1 cellular context compared by ENCODE assay signal in the genomic region with DNA sequence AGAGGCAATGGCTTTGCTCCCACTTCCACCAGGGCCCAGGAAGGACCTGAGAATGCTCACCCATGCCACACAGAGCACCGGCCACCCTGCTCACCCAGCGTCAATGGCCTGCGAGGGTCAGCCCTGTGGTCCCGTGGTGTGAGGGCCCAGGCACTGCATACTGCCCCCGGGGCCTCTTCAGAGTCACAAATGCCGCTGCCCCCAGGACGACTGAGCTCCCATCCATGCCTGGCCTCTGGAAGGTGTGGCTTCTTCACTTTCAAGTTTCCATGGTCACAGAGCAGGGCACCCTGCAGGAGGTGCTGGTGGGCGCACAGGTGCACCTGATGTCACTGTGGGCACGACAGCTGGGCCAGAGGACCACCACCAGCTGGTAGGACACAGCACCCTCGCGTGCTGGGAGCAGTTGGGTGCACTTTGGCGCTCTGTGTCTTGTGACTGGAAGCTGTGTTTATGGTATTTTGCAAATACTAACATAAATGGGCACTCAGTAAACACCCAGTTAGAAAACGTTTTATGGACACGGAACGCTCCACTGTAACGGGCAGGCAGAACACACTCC.
TF ChIP-seq lines count a peak whose summit lies in the region.

No MANE protein-coding gene starts in this region.

TF ChIP-seq in H1, 55 proteins besides CTCF, POLR2A, EP300 and RAD21:
- TF ChIP-seq POLR2AphosphoS5 (IDR thresholded peaks at IDR 0.05; ENCODE audit: low read depth, low read length) (0 out of 2 replicates have a peak, but pooled peaks have one; percentile 3), YY1 (IDR thresholded peaks at IDR 0.05; ENCODE audit: low read depth, low read length) (no peak), CREB1 (IDR thresholded peaks at IDR 0.05) (no peak), EZH2 (IDR thresholded peaks at IDR 0.05; ENCODE audit: low read depth, low read length, severe bottlenecking) (no peak), HDAC2 (IDR thresholded peaks at IDR 0.05; ENCODE audit: borderline replicate concordance in 1 of 2, low read depth in 2 of 2, low read length in 2 of 2) (no peak), MAFK (IDR thresholded peaks at IDR 0.05; ENCODE audit: low read depth, low read length) (no peak), EGR1 (IDR thresholded peaks at IDR 0.05; ENCODE audit: borderline replicate concordance, low read depth, low read length) (no peak), CBX5 (IDR thresholded peaks at IDR 0.05; ENCODE audit: low read depth, low read length) (no peak)
- TF ChIP-seq, protein P1, sequence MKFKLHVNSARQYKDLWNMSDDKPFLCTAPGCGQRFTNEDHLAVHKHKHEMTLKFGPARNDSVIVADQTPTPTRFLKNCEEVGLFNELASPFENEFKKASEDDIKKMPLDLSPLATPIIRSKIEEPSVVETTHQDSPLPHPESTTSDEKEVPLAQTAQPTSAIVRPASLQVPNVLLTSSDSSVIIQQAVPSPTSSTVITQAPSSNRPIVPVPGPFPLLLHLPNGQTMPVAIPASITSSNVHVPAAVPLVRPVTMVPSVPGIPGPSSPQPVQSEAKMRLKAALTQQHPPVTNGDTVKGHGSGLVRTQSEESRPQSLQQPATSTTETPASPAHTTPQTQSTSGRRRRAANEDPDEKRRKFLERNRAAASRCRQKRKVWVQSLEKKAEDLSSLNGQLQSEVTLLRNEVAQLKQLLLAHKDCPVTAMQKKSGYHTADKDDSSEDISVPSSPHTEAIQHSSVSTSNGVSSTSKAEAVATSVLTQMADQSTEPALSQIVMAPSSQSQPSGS (IDR thresholded peaks at IDR 0.05; ENCODE audit: low read length): no peak
